1 cellular context compared by ENCODE assay signal in the genomic region with DNA sequence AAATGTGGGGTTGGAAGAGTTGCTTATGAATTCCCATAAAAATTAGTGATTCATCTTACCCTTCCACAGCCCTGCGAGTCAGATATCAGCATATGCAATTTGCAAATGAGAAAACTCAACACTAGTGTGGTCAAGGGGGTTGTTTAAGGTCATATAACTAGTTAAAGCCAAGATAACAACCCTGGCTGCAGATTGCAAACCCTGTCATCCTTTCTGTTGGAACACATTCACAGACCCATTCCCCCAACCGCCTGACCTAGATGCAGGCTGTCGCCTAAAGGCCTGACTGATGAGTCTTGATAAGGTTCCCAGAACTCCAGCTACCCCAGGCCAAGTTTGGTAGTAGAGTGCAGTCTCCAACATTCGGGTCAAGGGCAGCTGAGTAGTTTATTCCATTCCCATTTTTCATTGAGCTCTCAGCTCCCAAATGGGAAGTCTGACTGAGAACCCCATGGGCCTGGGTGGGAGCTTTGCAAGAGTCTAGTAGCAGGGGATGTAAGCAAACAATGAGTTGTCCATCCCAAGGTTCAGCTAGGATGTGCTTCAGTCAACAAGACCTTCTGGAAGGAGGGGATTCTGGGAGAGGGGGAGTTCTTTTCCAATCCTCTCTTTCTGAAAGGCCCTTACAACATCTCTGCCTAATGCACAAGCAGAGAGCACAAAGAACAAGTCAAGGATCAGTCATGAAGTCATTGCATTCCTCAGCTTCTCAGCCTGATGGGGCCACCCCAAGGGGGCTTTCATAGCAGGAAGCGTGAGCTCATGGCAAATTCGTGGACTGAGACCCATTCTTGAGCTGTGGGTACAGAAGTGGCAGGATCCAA.
TF ChIP-seq lines count a peak whose summit lies in the region.

No MANE protein-coding gene starts in this region.

TF ChIP-seq in IMR-90, 13 proteins besides CTCF, POLR2A, EP300 and RAD21:
- TF ChIP-seq CHD1 (IDR thresholded peaks at IDR 0.05; ENCODE audit: low read depth, low read length) (no peak), BHLHE40 (IDR thresholded peaks at IDR 0.05; ENCODE audit: low read depth, low read length) (no peak), MAFK (IDR thresholded peaks at IDR 0.05; ENCODE audit: low read depth, low read length) (no peak), RFX5 (IDR thresholded peaks at IDR 0.05; ENCODE audit: low read depth, low read length) (no peak), MAZ (IDR thresholded peaks at IDR 0.05; ENCODE audit: borderline replicate concordance, low read depth, low read length) (no peak), FOS (IDR thresholded peaks at IDR 0.05; ENCODE audit: low read depth, low read length) (no peak), CEBPB (IDR thresholded peaks at IDR 0.05; ENCODE audit: low read depth, low read length) (no peak), RCOR1 (IDR thresholded peaks at IDR 0.05; ENCODE audit: insufficient replicate concordance, low read length) (no peak)
TF ChIP-seq in IMR-90: peak in this region for 0.
